ENCODE assay signal across 23 cellular contexts in the genomic region with DNA sequence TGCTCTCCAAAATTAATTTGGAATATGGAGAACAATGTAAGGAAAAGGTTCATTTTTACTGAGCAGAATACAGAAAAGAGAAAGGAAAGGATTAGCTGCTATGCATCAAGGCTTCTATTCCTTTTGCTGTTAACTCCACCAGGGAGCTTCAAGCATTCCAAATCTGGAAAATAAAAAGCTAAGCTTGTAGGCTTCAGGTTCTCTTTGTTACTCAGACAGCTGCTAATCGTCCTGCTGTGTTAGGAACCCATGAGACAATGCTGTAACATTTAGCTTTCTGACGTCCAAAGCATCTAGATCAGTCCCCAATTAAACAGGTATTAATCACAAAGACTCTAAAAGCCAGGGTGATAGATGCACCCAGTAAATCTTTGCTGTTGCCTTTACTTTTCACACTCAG.
DNase-seq lines count a peak whose midpoint lies in the region; ATAC-seq and TF ChIP-seq lines count a peak whose summit lies in the region.
"Had no signal": no experiment of that assay in that cellular context is flagged by ENCODE, and none has a peak within 500 bp of the region (broad histone marks: within the 10 kb centered on the region; RNA-seq: fewer than 3 reads in every experiment).

No MANE protein-coding gene starts in this region.

- peaks cover 5% of the 10 kb centered on the region; the same call in 1 of the 2 replicates for H3K9me2 ChIP-seq in GM23338 (ENCODE audit: insufficient read depth)

- H3F3A ChIP-seq in GM23338 (replicated peaks; ENCODE audit: low read depth) = no peaks in the 10 kb centered on the region

- no peak overlapping the region for H3K4me3 ChIP-seq in GM23338
- H3K4me3 ChIP-seq: MG63 had no signal

- no peak overlapping the region for H2AFZ ChIP-seq in GM23338

- H3K27me3 ChIP-seq in GM23338 (ENCODE audit: insufficient read depth) = peaks cover 38% of the 10 kb centered on the region
- H3K27me3 ChIP-seq: BE2C, MG63 had no signal

- H3K79me2 ChIP-seq in GM23338 (replicated peaks; ENCODE audit: insufficient read depth) = no peaks in the 10 kb centered on the region

- H3K9me3 Mint-ChIP-seq in GM23338 (no peaks in the 10 kb centered on the region), endothelial cell (ENCODE audit: unreplicated experiment) (no peaks in the 10 kb centered on the region)
- H3K9me3 Mint-ChIP-seq: IgD-negative memory B cell had no signal

- ATAC-seq in GM23338 = peak; percentile 94
- no peak for ATAC-seq in T-helper 17 cell
- ATAC-seq: Right ventricle myocardium inferior had no signal

- H3K36me3 Mint-ChIP-seq in GM23338 (ENCODE audit: low read depth) (no peaks in the 10 kb centered on the region), T-helper 17 cell (ENCODE audit: low read depth) (no peaks in the 10 kb centered on the region), endothelial cell (ENCODE audit: low read depth, unreplicated experiment) (no peaks in the 10 kb centered on the region)
- H3K36me3 Mint-ChIP-seq: CD4-positive, CD25-positive, alpha-beta regulatory T cell had no signal

- no peaks in the 10 kb centered on the region for H3K36me3 ChIP-seq in GM23338 (ENCODE audit: insufficient read depth)
- H3K36me3 ChIP-seq: BE2C, MG63 had no signal

- H3K4me1 Mint-ChIP-seq in GM23338 (peaks cover 40% of the 10 kb centered on the region), T-helper 17 cell (peaks cover 25% of the 10 kb centered on the region), endothelial cell (ENCODE audit: unreplicated experiment) (peaks cover 20% of the 10 kb centered on the region)

- H4K20me1 ChIP-seq in GM23338 (replicated peaks; ENCODE audit: insufficient read depth) = 0 out of 2 replicates have a peak, but pooled peaks cover 3% of the 10 kb centered on the region

- DNase-seq in GM23338 (ENCODE audit: low spot score) = peak; percentile 84
- DNase-seq in T-helper 17 cell = no peak
- no peak for DNase-seq in endothelial cell (ENCODE audit: low spot score)
- peak; percentile 27 for DNase-seq in iPS-NIHi7 (ENCODE audit: extremely low spot score)
- no peak for DNase-seq in HuH-7.5 (ENCODE audit: low spot score)
- DNase-seq in NCI-H1694 (lab: John Stamatoyannopoulos, UW) = no peak
- DNase-seq in activated effector memory CD4-positive, alpha-beta T cell treated with Interleukin-2 at 50 U/mL for 16 hours = no peak
- DNase-seq in midbrain (lab: John Stamatoyannopoulos, UW) = no peak
- DNase-seq: BE2C; Caco-2; CD4-positive, CD25-positive, alpha-beta regulatory T cell; DMS153; GF-D8; Karpas-422; NCI-H1092; NCI-H1436 treated with DMSO at 0.1 percent for 48 hours; NCI-H2029 treated with DMSO at 0.1 percent for 48 hours; NCI-H2171 treated with DMSO at 0.1 percent for 48 hours; NK-92 treated with Interleukin-12 subunit alpha and Interleukin-12 subunit beta, amount 100 ng/mL, for 24 hours had no signal

- H3K27ac Mint-ChIP-seq in GM23338 (no peak overlapping the region), T-helper 17 cell (peak overlapping the region; percentile 11), endothelial cell (ENCODE audit: unreplicated experiment) (peak overlapping the region; percentile 26)
- H3K27ac Mint-ChIP-seq: IgD-negative memory B cell had no signal

- H3K9me3 ChIP-seq in T-helper 17 cell (ENCODE audit: control insufficient read depth, low read length, poor library complexity, severe bottlenecking) = no peaks in the 10 kb centered on the region
- H3K9me3 ChIP-seq: BE2C, Caco-2, MG63 had no signal

- H3K27me3 Mint-ChIP-seq in GM23338 (ENCODE audit: insufficient read depth, low read depth, poor library complexity) (peaks cover 14% of the 10 kb centered on the region), T-helper 17 cell (no peaks in the 10 kb centered on the region), endothelial cell (ENCODE audit: unreplicated experiment) (no peaks in the 10 kb centered on the region)
- H3K27me3 Mint-ChIP-seq: CD4-positive, CD25-positive, alpha-beta regulatory T cell had no signal

- H3K4me3 Mint-ChIP-seq in GM23338 = no peak overlapping the region
- H3K4me3 Mint-ChIP-seq in T-helper 17 cell = no peak overlapping the region
- H3K4me3 Mint-ChIP-seq in endothelial cell (ENCODE audit: unreplicated experiment) = no peak overlapping the region
- H3K4me3 Mint-ChIP-seq: CD4-positive, CD25-positive, alpha-beta regulatory T cell had no signal

- H3K27ac ChIP-seq in GM23338 (ENCODE audit: low read depth) = no peak overlapping the region
- H3K27ac ChIP-seq: HL-60 had no signal

- peak overlapping the region; percentile 35; the same call in 1 of the 2 replicates for H3K4me2 ChIP-seq in GM23338

- H3K4me1 ChIP-seq in GM23338 (ENCODE audit: insufficient read depth) = peaks cover 17% of the 10 kb centered on the region
- H3K4me1 ChIP-seq: BE2C, Caco-2 had no signal

- TF ChIP-seq CTCF in GM23338 (conservative IDR thresholded peaks at IDR 0.05; ENCODE audit: low read depth in 2 of 2) (no peak), endothelial cell (IDR thresholded peaks at IDR 0.05; ENCODE audit: unreplicated experiment) (no peak)

TF ChIP-seq in GM23338, 12 proteins besides CTCF, POLR2A, EP300 and RAD21 (continues in another document):
- TF ChIP-seq, protein P1, sequence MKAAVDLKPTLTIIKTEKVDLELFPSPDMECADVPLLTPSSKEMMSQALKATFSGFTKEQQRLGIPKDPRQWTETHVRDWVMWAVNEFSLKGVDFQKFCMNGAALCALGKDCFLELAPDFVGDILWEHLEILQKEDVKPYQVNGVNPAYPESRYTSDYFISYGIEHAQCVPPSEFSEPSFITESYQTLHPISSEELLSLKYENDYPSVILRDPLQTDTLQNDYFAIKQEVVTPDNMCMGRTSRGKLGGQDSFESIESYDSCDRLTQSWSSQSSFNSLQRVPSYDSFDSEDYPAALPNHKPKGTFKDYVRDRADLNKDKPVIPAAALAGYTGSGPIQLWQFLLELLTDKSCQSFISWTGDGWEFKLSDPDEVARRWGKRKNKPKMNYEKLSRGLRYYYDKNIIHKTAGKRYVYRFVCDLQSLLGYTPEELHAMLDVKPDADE (IDR thresholded peaks at IDR 0.05) = no peak
- TF ChIP-seq CREB1 (CRISPR knock-in tag; IDR thresholded peaks at IDR 0.05; ENCODE audit: low read depth) (peak; percentile 69), EZH2phosphoT487 (IDR thresholded peaks at IDR 0.05; ENCODE audit: unreplicated experiment) (no peak), NANOG (IDR thresholded peaks at IDR 0.05; ENCODE audit: borderline replicate concordance) (peak; percentile 88), EZH2 (IDR thresholded peaks at IDR 0.05; ENCODE audit: low read depth, unreplicated experiment) (no peak)
- TF ChIP-seq, protein P2, sequence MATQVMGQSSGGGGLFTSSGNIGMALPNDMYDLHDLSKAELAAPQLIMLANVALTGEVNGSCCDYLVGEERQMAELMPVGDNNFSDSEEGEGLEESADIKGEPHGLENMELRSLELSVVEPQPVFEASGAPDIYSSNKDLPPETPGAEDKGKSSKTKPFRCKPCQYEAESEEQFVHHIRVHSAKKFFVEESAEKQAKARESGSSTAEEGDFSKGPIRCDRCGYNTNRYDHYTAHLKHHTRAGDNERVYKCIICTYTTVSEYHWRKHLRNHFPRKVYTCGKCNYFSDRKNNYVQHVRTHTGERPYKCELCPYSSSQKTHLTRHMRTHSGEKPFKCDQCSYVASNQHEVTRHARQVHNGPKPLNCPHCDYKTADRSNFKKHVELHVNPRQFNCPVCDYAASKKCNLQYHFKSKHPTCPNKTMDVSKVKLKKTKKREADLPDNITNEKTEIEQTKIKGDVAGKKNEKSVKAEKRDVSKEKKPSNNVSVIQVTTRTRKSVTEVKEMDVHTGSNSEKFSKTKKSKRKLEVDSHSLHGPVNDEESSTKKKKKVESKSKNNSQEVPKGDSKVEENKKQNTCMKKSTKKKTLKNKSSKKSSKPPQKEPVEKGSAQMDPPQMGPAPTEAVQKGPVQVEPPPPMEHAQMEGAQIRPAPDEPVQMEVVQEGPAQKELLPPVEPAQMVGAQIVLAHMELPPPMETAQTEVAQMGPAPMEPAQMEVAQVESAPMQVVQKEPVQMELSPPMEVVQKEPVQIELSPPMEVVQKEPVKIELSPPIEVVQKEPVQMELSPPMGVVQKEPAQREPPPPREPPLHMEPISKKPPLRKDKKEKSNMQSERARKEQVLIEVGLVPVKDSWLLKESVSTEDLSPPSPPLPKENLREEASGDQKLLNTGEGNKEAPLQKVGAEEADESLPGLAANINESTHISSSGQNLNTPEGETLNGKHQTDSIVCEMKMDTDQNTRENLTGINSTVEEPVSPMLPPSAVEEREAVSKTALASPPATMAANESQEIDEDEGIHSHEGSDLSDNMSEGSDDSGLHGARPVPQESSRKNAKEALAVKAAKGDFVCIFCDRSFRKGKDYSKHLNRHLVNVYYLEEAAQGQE (IDR thresholded peaks at IDR 0.05; ENCODE audit: unreplicated experiment) = no peak

Comparison
In these comparisons a context has a peak if more than half of its experiments do, and no peak if none do; other contexts are left out.
1. DNase-seq: peak in GM23338 (single experiment) and iPS-NIHi7 (single experiment); none in T-helper 17 cell (0 of 3), endothelial cell (single experiment), HuH-7.5 (single experiment), NCI-H1694 (single experiment), activated effector memory CD4-positive, alpha-beta T cell treated with Interleukin-2 at 50 U/mL for 16 hours (single experiment) and midbrain (single experiment).